Comparison of ENCODE assay signal across 8 cellular contexts in the genomic region with DNA sequence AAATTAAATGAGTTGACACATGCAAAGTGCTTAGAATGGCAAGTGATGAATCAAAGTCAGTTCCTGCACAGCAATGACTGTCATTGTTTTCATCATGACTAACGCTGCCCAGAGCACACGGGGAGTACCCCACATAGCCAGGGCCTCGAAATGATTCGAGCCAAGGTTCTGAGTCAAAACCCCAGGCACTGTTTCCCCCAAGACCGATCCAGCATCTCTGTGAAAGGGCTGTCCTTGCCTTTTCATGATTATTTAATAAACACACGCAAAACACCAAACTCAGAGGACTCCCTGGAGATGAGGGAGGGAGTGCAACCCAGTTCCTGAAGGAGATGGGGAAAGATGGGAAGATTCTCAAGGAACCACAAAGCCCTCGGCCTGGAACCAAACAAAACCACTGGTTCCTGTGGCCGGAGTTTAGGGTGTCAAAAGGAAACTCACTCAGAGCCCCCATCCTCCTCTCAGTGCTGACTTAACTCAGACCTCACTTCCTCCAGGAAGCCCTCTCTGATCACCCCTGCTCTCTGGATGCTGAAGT. TPM values are rescaled to one million over a fixed set of nuclear protein-coding genes. Genes with fewer than 3 reads are reported as not detected.
DNase-seq lines count a peak whose midpoint lies in the region; ATAC-seq and TF ChIP-seq lines count a peak whose summit lies in the region.

No MANE protein-coding gene starts in this region.

- no peak for TF ChIP-seq CTCF in fibroblast of the aortic adventitia (IDR thresholded peaks at IDR 0.05; ENCODE audit: insufficient read depth, low read length)

- in situ Hi-C loops in Caki2 (cut with HindIII; ENCODE audit: low pct_unique_long_range_greater_than_20kb, low sequenced_read_pairs): no loop called here

- ATAC-seq in GM18870 (IDR thresholded peaks at IDR 0.05; ENCODE audit: unreplicated experiment): no peak
- no peak for ATAC-seq in HG03159 (IDR thresholded peaks at IDR 0.05; ENCODE audit: unreplicated experiment)

- no peak overlapping the region for H3K4me3 ChIP-seq in fibroblast of the aortic adventitia (ENCODE audit: low read depth, low read length)

- DNase-seq in Caki2 (ENCODE audit: low read depth): peak; percentile 55
- peak; percentile 11 for DNase-seq in HK-2 (ENCODE audit: unreplicated experiment)
- peak; percentile 79 for DNase-seq in activated CD8-positive, alpha-beta memory T cell treated with anti-CD3 and anti-CD28 coated beads for 24 hours
- peak; percentile 75 for DNase-seq in fibroblast of the aortic adventitia (ENCODE audit: low read depth)
- peak; percentile 48 to 68 for DNase-seq in stimulated activated CD4-positive, alpha-beta T cell treated with anti-CD3 and anti-CD28 coated beads, Interleukin-4, amount 100 ng/mL, for 48 hours (ENCODE audit: low read depth in 2 of 2)
- DNase-seq in NCI-H128 (lab: John Stamatoyannopoulos, UW; ENCODE audit: unreplicated experiment): no peak

RNA-seq across cellular contexts. Expression of a gene that starts 3.8 kb away (rescaled TPM):
- 39.4 and 41.4 TPM in 2 replicates for total RNA-seq in Caki2 (2014; rRNA removed; shearing (Covaris generic); ENCODE audit: low replicate concordance)
- 3.5 and 13.0 TPM in 2 replicates for total RNA-seq in fibroblast of the aortic adventitia (ENCODE audit: low replicate concordance)
